ENCODE assay signal across 10 cellular contexts in the genomic region with DNA sequence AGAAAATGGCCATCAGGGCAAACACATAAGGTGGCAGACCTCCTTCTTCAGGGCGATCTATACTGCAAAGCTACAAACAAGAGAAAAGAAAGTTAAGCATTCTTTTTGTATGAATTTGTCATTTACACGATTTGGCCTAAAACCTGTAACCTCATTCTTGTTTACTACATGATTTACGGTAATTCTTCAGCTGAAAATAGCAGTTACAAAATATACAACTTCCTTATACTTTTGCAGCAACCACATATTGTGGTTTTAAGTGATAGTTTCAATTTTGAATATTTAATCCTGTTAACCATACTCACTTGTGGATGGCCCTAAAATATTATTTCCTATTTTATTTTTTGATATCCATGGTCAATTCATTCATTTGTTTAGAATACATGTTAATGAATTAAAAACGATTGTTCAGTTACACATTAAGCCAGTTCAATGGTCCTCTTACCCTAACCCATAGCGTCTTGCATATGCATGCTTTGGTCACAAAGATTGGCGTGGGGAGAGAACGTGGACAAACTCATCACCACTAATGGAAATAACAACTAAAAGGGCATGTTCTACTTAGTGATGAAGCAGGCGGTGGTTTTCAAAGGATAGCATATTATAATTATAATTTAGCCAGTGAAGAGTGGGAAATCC. TPM values are rescaled to one million over a fixed set of nuclear protein-coding genes. Genes with fewer than 3 reads are reported as not detected.
DNase-seq lines count a peak whose midpoint lies in the region; ATAC-seq lines count a peak whose summit lies in the region.
"Had no signal": no experiment of that assay in that cellular context is flagged by ENCODE, and none has a peak within 500 bp of the region (broad histone marks: within the 10 kb centered on the region; RNA-seq: fewer than 3 reads in every experiment).

No MANE protein-coding gene starts in this region.

- peaks cover 46% of the 10 kb centered on the region for H3K36me3 ChIP-seq in CD4-positive, alpha-beta memory T cell (ENCODE audit: insufficient read depth, low read length)

- H3K27me3 Mint-ChIP-seq in CD4-positive, alpha-beta memory T cell: no peaks in the 10 kb centered on the region
- no peaks in the 10 kb centered on the region for H3K27me3 Mint-ChIP-seq in effector memory CD8-positive, alpha-beta T cell
- H3K27me3 Mint-ChIP-seq: progenitor cell of endocrine pancreas had no signal

- no peaks in the 10 kb centered on the region for H3K27me3 ChIP-seq in CD4-positive, alpha-beta memory T cell (ENCODE audit: insufficient read depth, low read length)

- H3K9me3 Mint-ChIP-seq in CD4-positive, alpha-beta memory T cell: peaks cover 0 to 2% (median 0%) of the 10 kb centered on the region in 8 donors
- no peaks in the 10 kb centered on the region for H3K9me3 Mint-ChIP-seq in effector memory CD8-positive, alpha-beta T cell

- peak; percentile 38 for ATAC-seq in GM19395 (IDR thresholded peaks at IDR 0.05; ENCODE audit: unreplicated experiment)
- ATAC-seq in effector memory CD8-positive, alpha-beta T cell (replicated peaks): peak; percentile 92

- peak overlapping the region in 1 of 2 donors; percentile 48 for H3K4me3 ChIP-seq in CD4-positive, alpha-beta memory T cell (ENCODE audit: low read length in 2 of 2)

- POLR2A ChIA-PET in CD4-positive, alpha-beta memory T cell (lab: Charles Lee; ENCODE audit: partially characterized antibody): interaction anchor here (1.0 to 1.6 kb wide), 4 partner anchors 16 to 610 kb away, joined by 3 to 7 read pairs (median 6); a partner anchor contains a TSS

- H3K36me3 Mint-ChIP-seq in CD4-positive, alpha-beta memory T cell: peaks cover 67 to 84% of the 10 kb centered on the region in 2 donors
- peaks cover 56% of the 10 kb centered on the region for H3K36me3 Mint-ChIP-seq in effector memory CD8-positive, alpha-beta T cell (ENCODE audit: insufficient read depth)

- H3K27ac Mint-ChIP-seq in CD4-positive, alpha-beta memory T cell: peak overlapping the region; percentile 35 to 95 (median 81)
- H3K27ac Mint-ChIP-seq in effector memory CD8-positive, alpha-beta T cell: peak overlapping the region; percentile 92 to 95
- H3K27ac Mint-ChIP-seq: progenitor cell of endocrine pancreas had no signal

- H3K4me1 Mint-ChIP-seq in CD4-positive, alpha-beta memory T cell: peaks cover 25 to 53% (median 40%) of the 10 kb centered on the region in 4 donors
- H3K4me1 Mint-ChIP-seq in effector memory CD8-positive, alpha-beta T cell (ENCODE audit: low read depth in 2 of 2): peaks cover 17 to 36% of the 10 kb centered on the region in 2 donors

- DNase-seq in CD4-positive, alpha-beta memory T cell: peak in 4 of 5 donors; percentile 30 to 37 (median 34)
- DNase-seq in MV-4-11 (lab: John Stamatoyannopoulos, UW) (peak; percentile 84), glomerular visceral epithelial cell (ENCODE audit: extremely low spot score) (no peak), NCI-H1417 treated with DMSO at 0.1 percent for 48 hours (lab: John Stamatoyannopoulos, UW) (no peak), cortex of kidney (lab: John Stamatoyannopoulos, UW) (no peak)
- no peak for DNase-seq in effector memory CD8-positive, alpha-beta T cell
- DNase-seq in stimulated activated naive CD4-positive, alpha-beta T cell treated with Interleukin-2 at 50 U/mL for 16 hours (lab: John Stamatoyannopoulos, UW): no peak
- DNase-seq: activated naive CD4-positive, alpha-beta T cell treated with Interleukin-2 at 50 U/mL for 16 hours had no signal

- intact Hi-C loops in CD4-positive, alpha-beta memory T cell (cut with micrococcal nuclease): no loop called here

- CTCF ChIA-PET in CD4-positive, alpha-beta memory T cell (lab: Charles Lee; ENCODE audit: partially characterized antibody): interaction anchor here (0.6 kb wide), 1 partner anchor 614 kb away, joined by 3 read pairs; no protein-coding TSS in a partner anchor

- peak overlapping the region; percentile 51 for H3K27ac ChIP-seq in CD4-positive, alpha-beta memory T cell (ENCODE audit: low read depth, low read length)

- peaks cover 35% of the 10 kb centered on the region for H3K4me1 ChIP-seq in CD4-positive, alpha-beta memory T cell (ENCODE audit: insufficient read depth, low read length)

- peak overlapping the region; percentile 61 to 90 (median 86) for H3K4me3 Mint-ChIP-seq in CD4-positive, alpha-beta memory T cell
- peak overlapping the region; percentile 82 to 86 for H3K4me3 Mint-ChIP-seq in effector memory CD8-positive, alpha-beta T cell

- H3K9me3 ChIP-seq in CD4-positive, alpha-beta memory T cell (ENCODE audit: control insufficient read depth in 1 of 2, low read length in 2 of 2): no peaks in the 10 kb centered on the region

RNA-seq across cellular contexts. Expression of a gene that starts 16.6 kb away (rescaled TPM):
- total RNA-seq in CD4-positive, alpha-beta memory T cell: 10 to 100 TPM; 60.2 to 64.1 TPM
- polyA plus RNA-seq in CD4-positive, alpha-beta memory T cell: 10 to 100 TPM in 1 of 2 donors, 1 to 10 TPM in 1; 9.5 to 30.4 TPM

RNA-seq across cellular contexts. Expression of a gene that starts 55.2 kb away (rescaled TPM):
- 10 to 100 TPM; 34.6 to 37.2 TPM for total RNA-seq in CD4-positive, alpha-beta memory T cell
- polyA plus RNA-seq in CD4-positive, alpha-beta memory T cell: 10 to 100 TPM; 52.1 to 83.6 TPM

Comparison
In these comparisons a context has a peak if more than half of its experiments do, and no peak if none do; other contexts are left out.
1. DNase-seq: peak in CD4-positive, alpha-beta memory T cell (4 of 5) and MV-4-11 (single experiment); none in effector memory CD8-positive, alpha-beta T cell (0 of 3), glomerular visceral epithelial cell (single experiment), NCI-H1417 treated with DMSO at 0.1 percent for 48 hours (single experiment), cortex of kidney (single experiment) and stimulated activated naive CD4-positive, alpha-beta T cell treated with Interleukin-2 at 50 U/mL for 16 hours (single experiment).